Comparison of ENCODE assay signal across 8 cellular contexts in genomic region chr16:73058616-73059409, GRCh38. TPM values are rescaled to one million over a fixed set of nuclear protein-coding genes. Genes with fewer than 3 reads are reported as not detected.
DNase-seq lines count a peak whose midpoint lies in the region; ATAC-seq lines count a peak whose summit lies in the region.

No MANE protein-coding gene starts in this region.

- no peak overlapping the region for H3K27ac Mint-ChIP-seq in activated CD8-positive, alpha-beta T cell treated with anti-CD3 and anti-CD28 coated beads, Interleukin-2, amount 10 ng/mL, durations not matched to agents 7 days and 5 days

- H3K36me3 Mint-ChIP-seq in activated CD8-positive, alpha-beta T cell treated with anti-CD3 and anti-CD28 coated beads, Interleukin-2, amount 10 ng/mL, durations not matched to agents 7 days and 5 days (ENCODE audit: low read depth), result no peaks in the 10 kb centered on the region

- POLR2A ChIA-PET in activated CD8-positive, alpha-beta T cell treated with anti-CD3 and anti-CD28 coated beads, Interleukin-2, amount 10 ng/mL, durations not matched to agents 7 days and 5 days (lab: Charles Lee), result no interaction called here

- DNase-seq in NCI-H2081 (lab: John Stamatoyannopoulos, UW), result peak; percentile 63 to 75
- no peak for DNase-seq in NCI-H2081 treated with DMSO at 0.1 percent for 48 hours (lab: John Stamatoyannopoulos, UW)
- DNase-seq in H4 (ENCODE audit: low spot score), result peak; percentile 42
- peak; percentile 46 for DNase-seq in NCI-H1092 (lab: John Stamatoyannopoulos, UW)
- no peak for DNase-seq in activated CD8-positive, alpha-beta T cell treated with anti-CD3 and anti-CD28 coated beads, Interleukin-2, amount 10 ng/mL, durations not matched to agents 7 days and 5 days
- DNase-seq in head of caudate nucleus, result peak in 26 of 42 donors; percentile 37 to 75 (median 56)
- DNase-seq in posterior vena cava (ENCODE audit: low spot score), result peak; percentile 83
- DNase-seq in stimulated activated naive CD4-positive, alpha-beta T cell treated with Interleukin-2 at 50 U/mL for 16 hours (lab: John Stamatoyannopoulos, UW), result no peak

- intact Hi-C loops in head of caudate nucleus (cut with DNase I), result loop anchor here (10.0 kb wide), 1 partner anchor 224 kb away; no protein-coding TSS in a partner anchor
- intact Hi-C loops in posterior vena cava (cut with DNase I), result loop anchor here in 1 of 2 donors (1.0 kb wide), 1 partner anchor 38 kb away; no protein-coding TSS in a partner anchor

- H3K9me3 Mint-ChIP-seq in activated CD8-positive, alpha-beta T cell treated with anti-CD3 and anti-CD28 coated beads, Interleukin-2, amount 10 ng/mL, durations not matched to agents 7 days and 5 days (ENCODE audit: insufficient read depth), result no peaks in the 10 kb centered on the region

- H3K4me1 Mint-ChIP-seq in activated CD8-positive, alpha-beta T cell treated with anti-CD3 and anti-CD28 coated beads, Interleukin-2, amount 10 ng/mL, durations not matched to agents 7 days and 5 days (ENCODE audit: low read depth), result peaks cover 38% of the 10 kb centered on the region

- peak; percentile 43 for ATAC-seq in activated CD8-positive, alpha-beta T cell treated with anti-CD3 and anti-CD28 coated beads, Interleukin-2, amount 10 ng/mL, durations not matched to agents 7 days and 5 days

- H3K4me3 Mint-ChIP-seq in activated CD8-positive, alpha-beta T cell treated with anti-CD3 and anti-CD28 coated beads, Interleukin-2, amount 10 ng/mL, durations not matched to agents 7 days and 5 days, result peak overlapping the region; percentile 77

- H3K27me3 Mint-ChIP-seq in activated CD8-positive, alpha-beta T cell treated with anti-CD3 and anti-CD28 coated beads, Interleukin-2, amount 10 ng/mL, durations not matched to agents 7 days and 5 days (ENCODE audit: low read depth), result peaks cover 70% of the 10 kb centered on the region

- CTCF ChIA-PET in activated CD8-positive, alpha-beta T cell treated with anti-CD3 and anti-CD28 coated beads, Interleukin-2, amount 10 ng/mL, durations not matched to agents 7 days and 5 days (lab: Charles Lee), result interaction anchor here (1.2 kb wide), 1 partner anchor 226 kb away, joined by 3 read pairs; no protein-coding TSS in a partner anchor

RNA-seq across cellular contexts. Expression of gene ZFHX3, which starts 10.9 kb away (rescaled TPM):
- total RNA-seq in H4 (2014; rRNA removed; shearing (Covaris generic)), result 0.47 and 0.68 TPM in 2 replicates
- 1 to 10 TPM; 2.5 to 2.9 TPM for total RNA-seq in activated CD8-positive, alpha-beta T cell treated with anti-CD3 and anti-CD28 coated beads, Interleukin-2, amount 10 ng/mL, durations not matched to agents 7 days and 5 days
- 10 to 100 TPM; 40.8 to 43.7 TPM for total RNA-seq in posterior vena cava

Comparison
In these comparisons a context has a peak if more than half of its experiments do, and no peak if none do; other contexts are left out.
1. DNase-seq: peak in NCI-H2081 (2 of 2), H4 (single experiment), NCI-H1092 (single experiment), head of caudate nucleus (26 of 42) and posterior vena cava (single experiment); none in NCI-H2081 treated with DMSO at 0.1 percent for 48 hours (single experiment), activated CD8-positive, alpha-beta T cell treated with anti-CD3 and anti-CD28 coated beads, Interleukin-2, amount 10 ng/mL, durations not matched to agents 7 days and 5 days (single experiment) and stimulated activated naive CD4-positive, alpha-beta T cell treated with Interleukin-2 at 50 U/mL for 16 hours (single experiment).
2. RNA of gene ZFHX3, which starts 10.9 kb away (total RNA-seq): 40.8 to 43.7 TPM in posterior vena cava; 2.5 to 2.9 TPM in activated CD8-positive, alpha-beta T cell treated with anti-CD3 and anti-CD28 coated beads, Interleukin-2, amount 10 ng/mL, durations not matched to agents 7 days and 5 days and 0.47 to 0.68 TPM in H4; every median in the first group is over 10 times any median in the second.